Comparison of ENCODE assay signal across 2 cellular contexts in genomic region chr16:31868164-31868563, GRCh38.
TF ChIP-seq lines count a peak whose summit lies in the region.

No MANE protein-coding gene starts in this region.

TF ChIP-seq in HEK293, 187 proteins besides CTCF, POLR2A, EP300 and RAD21:
- TF ChIP-seq KLF17 (tag by site-specific recombination; IDR thresholded peaks at IDR 0.05) (no peak), ZNF146 (tag by site-specific recombination; IDR thresholded peaks at IDR 0.05) (0 out of 2 replicates have a peak, but pooled peaks have one; percentile 7), GLIS2 (tag by site-specific recombination; IDR thresholded peaks at IDR 0.05) (no peak), ZNF548 (tag by site-specific recombination; IDR thresholded peaks at IDR 0.05) (no peak), ZNF518A (tag by site-specific recombination; conservative IDR thresholded peaks at IDR 0.05; ENCODE audit: low read depth) (no peak)

TF ChIP-seq in K562, 482 proteins besides CTCF, POLR2A, EP300 and RAD21:
- TF ChIP-seq MNT (conservative IDR thresholded peaks at IDR 0.05) = 0 out of 4 replicates have a peak, but pooled peaks of 1 of the 2 experiments have one; percentile 22
- TF ChIP-seq ID3 (CRISPR knock-in tag; IDR thresholded peaks at IDR 0.05) = no peak
- no peak for TF ChIP-seq ID3 (tag; IDR thresholded peaks at IDR 0.05)
- no peak for TF ChIP-seq ZNF146 (CRISPR knock-in tag; IDR thresholded peaks at IDR 0.05; ENCODE audit: unreplicated experiment)
- TF ChIP-seq ELF1 (tag; IDR thresholded peaks at IDR 0.05) = 0 out of 2 replicates have a peak, but pooled peaks have one; percentile 19
